1 cellular context compared by ENCODE assay signal in genomic region chr5:93582677-93583524, GRCh38.
TF ChIP-seq lines count a peak whose summit lies in the region.

NR2F1 (plus strand) TSS chr5:93583222; CDS start chr5:93585024, 1,802 bp downstream.

TF ChIP-seq in HepG2, 621 proteins besides CTCF, POLR2A, EP300 and RAD21 (continued from another document and continues in another):
- TF ChIP-seq RERE (CRISPR knock-in tag; IDR thresholded peaks at IDR 0.05; ENCODE audit: low read depth), result no peak
- no peak for TF ChIP-seq ZNF264 (CRISPR knock-in tag; IDR thresholded peaks at IDR 0.05)
- no peak for TF ChIP-seq SP140L (CRISPR knock-in tag; IDR thresholded peaks at IDR 0.05; ENCODE audit: borderline replicate concordance)
- TF ChIP-seq ISL2 (CRISPR knock-in tag; IDR thresholded peaks at IDR 0.05), result no peak
- TF ChIP-seq PRMT3 (CRISPR knock-in tag; IDR thresholded peaks at IDR 0.05; ENCODE audit: borderline replicate concordance, low read depth), result 0 out of 2 replicates have a peak, but pooled peaks have one; percentile 20
- TF ChIP-seq, protein P1, sequence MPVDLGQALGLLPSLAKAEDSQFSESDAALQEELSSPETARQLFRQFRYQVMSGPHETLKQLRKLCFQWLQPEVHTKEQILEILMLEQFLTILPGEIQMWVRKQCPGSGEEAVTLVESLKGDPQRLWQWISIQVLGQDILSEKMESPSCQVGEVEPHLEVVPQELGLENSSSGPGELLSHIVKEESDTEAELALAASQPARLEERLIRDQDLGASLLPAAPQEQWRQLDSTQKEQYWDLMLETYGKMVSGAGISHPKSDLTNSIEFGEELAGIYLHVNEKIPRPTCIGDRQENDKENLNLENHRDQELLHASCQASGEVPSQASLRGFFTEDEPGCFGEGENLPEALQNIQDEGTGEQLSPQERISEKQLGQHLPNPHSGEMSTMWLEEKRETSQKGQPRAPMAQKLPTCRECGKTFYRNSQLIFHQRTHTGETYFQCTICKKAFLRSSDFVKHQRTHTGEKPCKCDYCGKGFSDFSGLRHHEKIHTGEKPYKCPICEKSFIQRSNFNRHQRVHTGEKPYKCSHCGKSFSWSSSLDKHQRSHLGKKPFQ (CRISPR knock-in tag; IDR thresholded peaks at IDR 0.05; ENCODE audit: insufficient replicate concordance), result peak; percentile 28
- peak; percentile 47; the same call in 1 of the 2 replicates for TF ChIP-seq CREM (IDR thresholded peaks at IDR 0.05)
- no peak for TF ChIP-seq CREM (CRISPR knock-in tag; IDR thresholded peaks at IDR 0.05)
- TF ChIP-seq NONO (IDR thresholded peaks at IDR 0.05), result no peak
- TF ChIP-seq NONO (CRISPR knock-in tag; conservative IDR thresholded peaks at IDR 0.05), result peak; percentile 40; the same call in 1 of the 2 replicates
- TF ChIP-seq RXRB (CRISPR knock-in tag; IDR thresholded peaks at IDR 0.05; ENCODE audit: borderline replicate concordance), result peak; percentile 53; the same call in 1 of the 2 replicates
- TF ChIP-seq SIX4 (CRISPR knock-in tag; IDR thresholded peaks at IDR 0.05), result no peak; the same call in 1 of the 2 replicates
- no peak for TF ChIP-seq PRDM4 (CRISPR knock-in tag; IDR thresholded peaks at IDR 0.05; ENCODE audit: borderline replicate concordance)
- TF ChIP-seq ZNF282 (IDR thresholded peaks at IDR 0.05; ENCODE audit: partially characterized antibody), result no peak
- TF ChIP-seq ZSCAN31 (CRISPR knock-in tag; IDR thresholded peaks at IDR 0.05; ENCODE audit: low read depth), result peak; percentile 86
- TF ChIP-seq, protein P2, sequence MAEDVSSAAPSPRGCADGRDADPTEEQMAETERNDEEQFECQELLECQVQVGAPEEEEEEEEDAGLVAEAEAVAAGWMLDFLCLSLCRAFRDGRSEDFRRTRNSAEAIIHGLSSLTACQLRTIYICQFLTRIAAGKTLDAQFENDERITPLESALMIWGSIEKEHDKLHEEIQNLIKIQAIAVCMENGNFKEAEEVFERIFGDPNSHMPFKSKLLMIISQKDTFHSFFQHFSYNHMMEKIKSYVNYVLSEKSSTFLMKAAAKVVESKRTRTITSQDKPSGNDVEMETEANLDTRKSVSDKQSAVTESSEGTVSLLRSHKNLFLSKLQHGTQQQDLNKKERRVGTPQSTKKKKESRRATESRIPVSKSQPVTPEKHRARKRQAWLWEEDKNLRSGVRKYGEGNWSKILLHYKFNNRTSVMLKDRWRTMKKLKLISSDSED (CRISPR knock-in tag; IDR thresholded peaks at IDR 0.05), result no peak
- TF ChIP-seq CENPT (CRISPR knock-in tag; IDR thresholded peaks at IDR 0.05; ENCODE audit: low read depth), result no peak
- TF ChIP-seq, protein P3, sequence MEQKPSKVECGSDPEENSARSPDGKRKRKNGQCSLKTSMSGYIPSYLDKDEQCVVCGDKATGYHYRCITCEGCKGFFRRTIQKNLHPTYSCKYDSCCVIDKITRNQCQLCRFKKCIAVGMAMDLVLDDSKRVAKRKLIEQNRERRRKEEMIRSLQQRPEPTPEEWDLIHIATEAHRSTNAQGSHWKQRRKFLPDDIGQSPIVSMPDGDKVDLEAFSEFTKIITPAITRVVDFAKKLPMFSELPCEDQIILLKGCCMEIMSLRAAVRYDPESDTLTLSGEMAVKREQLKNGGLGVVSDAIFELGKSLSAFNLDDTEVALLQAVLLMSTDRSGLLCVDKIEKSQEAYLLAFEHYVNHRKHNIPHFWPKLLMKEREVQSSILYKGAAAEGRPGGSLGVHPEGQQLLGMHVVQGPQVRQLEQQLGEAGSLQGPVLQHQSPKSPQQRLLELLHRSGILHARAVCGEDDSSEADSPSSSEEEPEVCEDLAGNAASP (CRISPR knock-in tag; IDR thresholded peaks at IDR 0.05; ENCODE audit: borderline replicate concordance), result peak; percentile 6; the same call in 1 of the 2 replicates
- no peak for TF ChIP-seq ATF3 (CRISPR knock-in tag; IDR thresholded peaks at IDR 0.05)
- TF ChIP-seq, protein P4, sequence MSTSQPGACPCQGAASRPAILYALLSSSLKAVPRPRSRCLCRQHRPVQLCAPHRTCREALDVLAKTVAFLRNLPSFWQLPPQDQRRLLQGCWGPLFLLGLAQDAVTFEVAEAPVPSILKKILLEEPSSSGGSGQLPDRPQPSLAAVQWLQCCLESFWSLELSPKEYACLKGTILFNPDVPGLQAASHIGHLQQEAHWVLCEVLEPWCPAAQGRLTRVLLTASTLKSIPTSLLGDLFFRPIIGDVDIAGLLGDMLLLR (CRISPR knock-in tag; IDR thresholded peaks at IDR 0.05), result no peak
- TF ChIP-seq, protein P5, sequence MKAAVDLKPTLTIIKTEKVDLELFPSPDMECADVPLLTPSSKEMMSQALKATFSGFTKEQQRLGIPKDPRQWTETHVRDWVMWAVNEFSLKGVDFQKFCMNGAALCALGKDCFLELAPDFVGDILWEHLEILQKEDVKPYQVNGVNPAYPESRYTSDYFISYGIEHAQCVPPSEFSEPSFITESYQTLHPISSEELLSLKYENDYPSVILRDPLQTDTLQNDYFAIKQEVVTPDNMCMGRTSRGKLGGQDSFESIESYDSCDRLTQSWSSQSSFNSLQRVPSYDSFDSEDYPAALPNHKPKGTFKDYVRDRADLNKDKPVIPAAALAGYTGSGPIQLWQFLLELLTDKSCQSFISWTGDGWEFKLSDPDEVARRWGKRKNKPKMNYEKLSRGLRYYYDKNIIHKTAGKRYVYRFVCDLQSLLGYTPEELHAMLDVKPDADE (CRISPR knock-in tag; IDR thresholded peaks at IDR 0.05), result no peak
- TF ChIP-seq ZNF576 (CRISPR knock-in tag; IDR thresholded peaks at IDR 0.05), result no peak
- TF ChIP-seq SRSF1 (optimal IDR thresholded peaks at IDR 0.05; ENCODE audit: low read depth, low read length), result no peak
- TF ChIP-seq SP5 (CRISPR knock-in tag; IDR thresholded peaks at IDR 0.05; ENCODE audit: borderline replicate concordance, low read depth), result peak; percentile 20; the same call in 1 of the 2 replicates
- TF ChIP-seq HOXA9 (CRISPR knock-in tag; IDR thresholded peaks at IDR 0.05; ENCODE audit: borderline replicate concordance), result no peak
- TF ChIP-seq, protein P6, sequence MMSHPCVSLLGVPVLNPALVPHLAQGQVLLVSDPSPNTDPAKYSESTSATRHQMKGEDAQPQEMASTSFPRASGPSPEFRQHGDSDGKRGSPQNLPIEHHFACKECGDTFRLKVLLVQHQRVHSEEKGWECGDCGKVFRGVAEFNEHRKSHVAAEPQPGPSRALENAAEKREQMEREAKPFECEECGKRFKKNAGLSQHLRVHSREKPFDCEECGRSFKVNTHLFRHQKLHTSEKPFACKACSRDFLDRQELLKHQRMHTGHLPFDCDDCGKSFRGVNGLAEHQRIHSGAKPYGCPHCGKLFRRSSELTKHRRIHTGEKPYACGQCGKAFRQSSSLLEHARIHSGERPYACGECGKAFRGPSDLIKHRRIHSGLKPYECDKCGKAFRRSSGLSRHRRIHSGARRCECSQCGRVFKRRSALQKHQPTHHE (CRISPR knock-in tag; IDR thresholded peaks at IDR 0.05; ENCODE audit: borderline replicate concordance), result no peak
- TF ChIP-seq KLF16 (CRISPR knock-in tag; IDR thresholded peaks at IDR 0.05), result peak in 1 of 2 experiments; percentile 49; a peak in 1 of 4 replicates
- no peak for TF ChIP-seq ZNF660 (CRISPR knock-in tag; IDR thresholded peaks at IDR 0.05; ENCODE audit: borderline replicate concordance, low read depth)
- no peak for TF ChIP-seq NR1H2 (CRISPR knock-in tag; IDR thresholded peaks at IDR 0.05; ENCODE audit: borderline replicate concordance, low read depth)
- no peak for TF ChIP-seq TMF1 (CRISPR knock-in tag; IDR thresholded peaks at IDR 0.05; ENCODE audit: low read depth)
- TF ChIP-seq HNRNPL (IDR thresholded peaks at IDR 0.05; ENCODE audit: low read depth, low read length), result no peak
- no peak for TF ChIP-seq ZFP82 (CRISPR knock-in tag; IDR thresholded peaks at IDR 0.05; ENCODE audit: borderline replicate concordance)
- peak; percentile 99 for TF ChIP-seq PATZ1 (CRISPR knock-in tag; IDR thresholded peaks at IDR 0.05)
- no peak for TF ChIP-seq ZNF800 (CRISPR knock-in tag; IDR thresholded peaks at IDR 0.05)
- TF ChIP-seq BORCS8-MEF2B (CRISPR knock-in tag; IDR thresholded peaks at IDR 0.05), result peak; percentile 77
- no peak for TF ChIP-seq SSRP1 (CRISPR knock-in tag; IDR thresholded peaks at IDR 0.05)
- peak; percentile 48; the same call in 1 of the 2 replicates for TF ChIP-seq ZNF121 (CRISPR knock-in tag; IDR thresholded peaks at IDR 0.05)
- no peak for TF ChIP-seq KLF11 (CRISPR knock-in tag; IDR thresholded peaks at IDR 0.05)
- TF ChIP-seq FOXK2 (IDR thresholded peaks at IDR 0.05), result peak; percentile 74
- peak; percentile 41; the same call in 1 of the 2 replicates for TF ChIP-seq ZNF772 (CRISPR knock-in tag; IDR thresholded peaks at IDR 0.05)
- no peak for TF ChIP-seq RBFOX2 (IDR thresholded peaks at IDR 0.05; ENCODE audit: low read depth, low read length)
- TF ChIP-seq ZNF382 (CRISPR knock-in tag; IDR thresholded peaks at IDR 0.05; ENCODE audit: borderline replicate concordance), result no peak
